In the genomic region with DNA sequence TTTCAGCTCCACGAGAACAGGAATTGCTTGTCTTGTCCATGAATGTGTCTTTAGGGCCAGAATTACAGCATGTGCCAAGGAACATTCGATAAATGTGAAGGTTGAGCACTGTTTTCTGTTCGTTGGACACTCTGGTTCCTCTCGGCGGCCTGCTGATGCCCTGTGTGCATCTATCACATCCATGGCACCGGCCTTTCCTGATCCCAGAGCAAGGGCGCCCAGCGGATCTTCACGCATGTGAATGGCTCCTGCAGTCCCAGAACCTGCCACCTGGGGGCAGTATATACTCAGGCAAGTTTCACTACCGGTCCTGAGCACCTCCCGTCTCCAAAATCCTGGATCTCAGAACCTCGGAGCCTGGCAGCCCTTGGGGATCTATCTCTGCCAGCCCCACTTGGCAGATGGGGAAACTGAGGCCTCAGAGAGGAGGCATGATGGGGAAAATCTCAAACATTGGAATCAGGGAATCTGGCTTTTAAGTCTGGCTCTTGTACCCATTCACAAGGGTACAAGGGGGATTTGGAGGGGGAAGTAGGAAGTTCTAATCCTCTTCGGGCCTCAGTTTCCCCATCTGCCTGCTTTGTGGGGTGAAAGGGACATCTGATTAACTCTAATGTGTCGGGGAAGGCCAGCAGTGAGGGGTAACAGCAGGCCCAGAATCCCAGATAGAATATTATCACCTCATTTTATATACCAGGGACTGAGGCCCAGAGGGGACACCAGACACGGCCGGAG, we compare ENCODE assay signal across 8 cellular contexts. TPM values are rescaled to one million over a fixed set of nuclear protein-coding genes. Genes with fewer than 3 reads are reported as not detected.
A peak's percentile ranks its signal among the peaks of the same experiment; 100 is the strongest.
DNase-seq lines count a peak whose midpoint lies in the region; ATAC-seq, FAIRE-seq and TF ChIP-seq lines count a peak whose summit lies in the region.

No MANE protein-coding gene starts in this region.

- H3K27me3 ChIP-seq in gastroesophageal sphincter (no peaks in the 10 kb centered on the region), pancreas (no peaks in the 10 kb centered on the region), tibial nerve (no peaks in the 10 kb centered on the region)

- FAIRE-seq in pancreas (lab: Jason Lieb, UNC): no peak

- in situ Hi-C loops in SK-MEL-5 (cut with HindIII; ENCODE audit: low pct_unique_long_range_greater_than_20kb, low sequenced_read_pairs): no loop called here

- no peak overlapping the region for H3K4me3 ChIP-seq in gastroesophageal sphincter
- no peak overlapping the region for H3K4me3 ChIP-seq in pancreas
- H3K4me3 ChIP-seq in tibial nerve: no peak overlapping the region

- TF ChIP-seq POLR2A in gastroesophageal sphincter (IDR thresholded peaks at IDR 0.05) (no peak), tibial nerve (IDR thresholded peaks at IDR 0.05) (no peak)

- TF ChIP-seq CTCF in gastroesophageal sphincter (IDR thresholded peaks at IDR 0.05) (peak in 3 of 4 experiments; percentile 98 to 99 (median 99)), pancreas (IDR thresholded peaks at IDR 0.05) (peak; percentile 97 to 99 (median 98)), tibial nerve (IDR thresholded peaks at IDR 0.05) (peak; percentile 95 to 99 (median 99))

- WGBS in gastroesophageal sphincter (ENCODE audit: low coverage in 1 of 2), 2 donors: 21 to 40% methylated on average over 4 to 10 of the region's 16 CpGs
- 14% methylated on average over 16 of the region's 16 CpGs for WGBS in pancreas, 2 donors
- WGBS in tibial nerve, 2 donors: 14 to 19% methylated on average over 16 of the region's 16 CpGs

- no peaks in the 10 kb centered on the region for H3K36me3 ChIP-seq in gastroesophageal sphincter
- no peaks in the 10 kb centered on the region for H3K36me3 ChIP-seq in pancreas
- no peaks in the 10 kb centered on the region for H3K36me3 ChIP-seq in tibial nerve

- H3K27ac ChIP-seq in gastroesophageal sphincter: peak overlapping the region in 3 of 4 donors; percentile 71 to 100 (median 100)
- H3K27ac ChIP-seq in pancreas: no peak overlapping the region
- peak overlapping the region in 3 of 4 donors; percentile 43 to 100 (median 99) for H3K27ac ChIP-seq in tibial nerve

- DNase-seq in EL: peak; percentile 82
- DNase-seq in MV-4-11 (lab: John Stamatoyannopoulos, UW): peak; percentile 67
- peak; percentile 91 for DNase-seq in SK-MEL-5 (ENCODE audit: low read depth, low spot score)
- peak; percentile 87 for DNase-seq in activated gamma-delta T cell treated with anti-CD3 and anti-CD28 coated beads, Interleukin-2, amount 50 U/mL, for 16 hours (ENCODE audit: low read depth)
- DNase-seq in pancreas: peak; percentile 79 to 100 (median 96)
- peak; percentile 99 to 100 for DNase-seq in tibial nerve (ENCODE audit: low spot score in 2 of 2)

- H3K4me1 ChIP-seq in gastroesophageal sphincter (peaks cover 0 to 35% (median 0%) of the 10 kb centered on the region in 3 donors), pancreas (no peaks in the 10 kb centered on the region), tibial nerve (peaks cover 0 to 30% (median 0%) of the 10 kb centered on the region in 4 donors)

- no peak for TF ChIP-seq EP300 in gastroesophageal sphincter (IDR thresholded peaks at IDR 0.05)
- TF ChIP-seq EP300 in tibial nerve (IDR thresholded peaks at IDR 0.05): peak in 1 of 2 donors; percentile 29

- no peaks in the 10 kb centered on the region for H3K9me3 ChIP-seq in gastroesophageal sphincter
- no peaks in the 10 kb centered on the region for H3K9me3 ChIP-seq in pancreas
- H3K9me3 ChIP-seq in tibial nerve: no peaks in the 10 kb centered on the region

- no peak for ATAC-seq in gastroesophageal sphincter
- ATAC-seq in pancreas: peak; percentile 30 to 63 (median 48)
- no peak for ATAC-seq in HG03520 (IDR thresholded peaks at IDR 0.05; ENCODE audit: unreplicated experiment)

- intact Hi-C loops in pancreas (cut with DNase I): loop anchor here in 2 of 3 donors (5.0 to 10.0 kb wide), 3 partner anchors 208 to 401 kb away; no protein-coding TSS in a partner anchor

RNA-seq across cellular contexts. Expression of a gene that starts 4.3 kb away (rescaled TPM):
- total RNA-seq in SK-MEL-5 (2014; rRNA removed; shearing (Covaris generic)): 47.4 and 69.6 TPM in 2 replicates
- polyA plus RNA-seq in SK-MEL-5 (2015; cell fraction: cytosol; rRNA removed): 149 and 166 TPM in 2 replicates
- 47.7 and 80.3 TPM in 2 replicates for polyA plus RNA-seq in SK-MEL-5 (2015; cell fraction: nucleus; rRNA removed)
- total RNA-seq in gastroesophageal sphincter: 100 to 1,000 TPM in 3 of 4 donors, 10 to 100 TPM in 1; 85.2 to 125 (median 108) TPM
- 10 to 100 TPM; 18.9 to 83.4 (median 37.0) TPM for total RNA-seq in pancreas
- 10 to 100 TPM; 10.9 to 16.0 TPM for polyA plus RNA-seq in pancreas
- 100 to 1,000 TPM; 202 to 524 (median 275) TPM for total RNA-seq in tibial nerve

RNA-seq across cellular contexts. Expression of a gene that starts 32.8 kb away (rescaled TPM):
- 38.6 and 41.1 TPM in 2 replicates for total RNA-seq in SK-MEL-5 (2014; rRNA removed; shearing (Covaris generic))
- polyA plus RNA-seq in SK-MEL-5 (2015; cell fraction: cytosol; rRNA removed): 57.4 and 64.0 TPM in 2 replicates
- polyA plus RNA-seq in SK-MEL-5 (2015; cell fraction: nucleus; rRNA removed): 17.6 and 22.2 TPM in 2 replicates
- 10 to 100 TPM; 24.1 to 46.3 (median 31.8) TPM for total RNA-seq in gastroesophageal sphincter
- total RNA-seq in pancreas: 1 to 10 TPM; 3.5 to 9.8 (median 6.1) TPM
- 10 to 100 TPM in 1 of 2 donors, 1 to 10 TPM in 1; 9.0 to 11.0 TPM for polyA plus RNA-seq in pancreas
- total RNA-seq in tibial nerve: 10 to 100 TPM; 26.4 to 36.7 (median 35.5) TPM

Comparison
In these comparisons a context has a peak if more than half of its experiments do, and no peak if none do; other contexts are left out.
1. ATAC-seq: peak in pancreas (4 of 4); none in gastroesophageal sphincter (single experiment) and HG03520 (single experiment).
2. H3K27ac ChIP-seq: peak in gastroesophageal sphincter (3 of 4) and tibial nerve (3 of 4); none in pancreas (0 of 4).
3. Peak in every context shown above with its lines, with median percentiles within 50 percentile points of each other: DNase-seq and CTCF ChIP-seq.